9 cellular contexts compared by ENCODE assay signal in the genomic region with DNA sequence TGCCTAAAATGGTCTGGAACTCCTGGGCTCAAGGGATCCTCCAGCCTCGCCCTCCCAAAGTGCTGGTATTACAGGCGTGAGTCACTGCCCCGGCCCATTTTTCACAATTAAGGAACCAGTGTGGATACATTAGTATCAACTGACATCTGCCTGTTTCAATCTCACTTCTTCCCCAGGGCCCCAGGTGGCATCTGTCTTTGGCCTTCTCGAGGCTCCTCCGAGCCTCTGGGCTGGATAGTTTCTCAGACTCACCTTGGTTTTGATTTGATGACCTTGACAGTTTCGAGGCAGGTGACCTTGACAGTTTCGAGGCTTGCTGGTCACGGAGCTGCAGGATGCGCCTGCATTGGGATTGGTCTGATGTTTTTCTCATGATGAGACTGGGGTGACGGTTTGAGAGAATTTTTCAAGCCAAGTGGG.
A peak's percentile ranks its signal among the peaks of the same experiment; 100 is the strongest.
DNase-seq lines count a peak whose midpoint lies in the region; ATAC-seq, FAIRE-seq and TF ChIP-seq lines count a peak whose summit lies in the region.
"Had no signal": no experiment of that assay in that cellular context is flagged by ENCODE, and none has a peak within 500 bp of the region (broad histone marks: within the 10 kb centered on the region; RNA-seq: fewer than 3 reads in every experiment).

No MANE protein-coding gene starts in this region.

- ATAC-seq in GM18867 (IDR thresholded peaks at IDR 0.05; ENCODE audit: unreplicated experiment), result peak; percentile 41
- peak; percentile 38 for ATAC-seq in HG03108 (IDR thresholded peaks at IDR 0.05; ENCODE audit: unreplicated experiment)

- H3K27ac ChIP-seq in VCaP, result peak overlapping the region; percentile 98

- no peak for TF ChIP-seq POLR2A in H54 (IDR thresholded peaks at IDR 0.05; ENCODE audit: low read depth, low read length)

- peak overlapping the region; percentile 58 to 80 (median 60) for H3K27ac Mint-ChIP-seq in nephron
- H3K27ac Mint-ChIP-seq: HFFc6 had no signal

- DNase-seq in NCI-H1092 treated with DMSO at 0.1 percent for 48 hours (lab: John Stamatoyannopoulos, UW), result no peak
- DNase-seq in H54 (ENCODE audit: insufficient read length, low spot score), result no peak
- no peak for DNase-seq in anterior cingulate cortex (lab: John Stamatoyannopoulos, UW)
- DNase-seq in UCSD-AML1 (lab: John Stamatoyannopoulos, UW; ENCODE audit: unreplicated experiment), result no peak
- DNase-seq: HFFc6 had no signal

- H3K36me3 Mint-ChIP-seq in nephron (ENCODE audit: low read depth), result no peaks in the 10 kb centered on the region

- H3K27me3 Mint-ChIP-seq in nephron (ENCODE audit: low read depth), result peaks cover 6% of the 10 kb centered on the region

- TF ChIP-seq CTCF in VCaP (conservative IDR thresholded peaks at IDR 0.05) (no peak), nephron (IDR thresholded peaks at IDR 0.05; ENCODE audit: unreplicated experiment in 3 of 3) (no peak)

- FAIRE-seq in H54 (lab: Jason Lieb, UNC), result no peak

- peaks cover 63% of the 10 kb centered on the region for H3K4me1 Mint-ChIP-seq in nephron

- peaks cover 9% of the 10 kb centered on the region for H3K9me3 Mint-ChIP-seq in nephron
- H3K9me3 Mint-ChIP-seq: HFFc6 had no signal

- peak overlapping the region in 1 of 3 experiments; percentile 42 for H3K4me3 Mint-ChIP-seq in nephron
- H3K4me3 Mint-ChIP-seq: HFFc6 had no signal
